In the genomic region with DNA sequence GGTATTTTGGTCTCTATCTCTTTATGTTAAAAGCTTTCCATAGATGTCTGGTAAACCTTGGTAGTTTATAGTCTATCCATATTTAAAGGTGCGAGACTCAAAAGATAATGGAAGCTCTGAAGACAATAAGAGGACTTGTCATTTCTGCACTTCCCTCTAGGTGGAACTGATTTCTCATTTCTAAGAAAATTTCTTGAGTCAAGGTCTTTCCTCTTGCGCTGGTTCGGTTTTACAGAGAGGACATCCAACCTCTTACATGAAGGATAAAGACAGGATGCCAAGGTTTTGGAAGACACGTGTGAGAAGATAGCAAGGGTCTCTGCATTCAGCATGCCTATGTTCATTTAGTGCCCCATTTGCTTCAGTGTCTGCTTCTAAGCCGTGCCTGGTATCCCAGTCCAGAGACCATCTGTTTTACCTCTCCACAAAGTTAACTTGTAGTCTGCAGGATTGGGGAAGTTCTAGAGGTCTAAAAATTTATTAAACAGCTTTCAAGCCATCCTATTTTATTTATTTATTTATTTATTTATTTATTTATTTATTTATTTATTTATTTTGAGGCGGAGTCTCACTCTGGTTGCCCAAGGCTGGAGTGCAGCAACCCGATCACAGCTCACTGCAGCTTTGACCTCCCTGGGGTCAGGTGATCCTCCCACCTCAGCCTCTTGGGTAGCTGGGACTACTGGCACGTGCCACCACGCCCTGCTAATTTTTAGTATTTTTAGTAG, we compare ENCODE assay signal across 1 cellular context.
TF ChIP-seq lines count a peak whose summit lies in the region.

No MANE protein-coding gene starts in this region.

TF ChIP-seq in GM12878, 131 proteins besides CTCF, POLR2A, EP300 and RAD21 (continued from another document):
- TF ChIP-seq, protein P1, sequence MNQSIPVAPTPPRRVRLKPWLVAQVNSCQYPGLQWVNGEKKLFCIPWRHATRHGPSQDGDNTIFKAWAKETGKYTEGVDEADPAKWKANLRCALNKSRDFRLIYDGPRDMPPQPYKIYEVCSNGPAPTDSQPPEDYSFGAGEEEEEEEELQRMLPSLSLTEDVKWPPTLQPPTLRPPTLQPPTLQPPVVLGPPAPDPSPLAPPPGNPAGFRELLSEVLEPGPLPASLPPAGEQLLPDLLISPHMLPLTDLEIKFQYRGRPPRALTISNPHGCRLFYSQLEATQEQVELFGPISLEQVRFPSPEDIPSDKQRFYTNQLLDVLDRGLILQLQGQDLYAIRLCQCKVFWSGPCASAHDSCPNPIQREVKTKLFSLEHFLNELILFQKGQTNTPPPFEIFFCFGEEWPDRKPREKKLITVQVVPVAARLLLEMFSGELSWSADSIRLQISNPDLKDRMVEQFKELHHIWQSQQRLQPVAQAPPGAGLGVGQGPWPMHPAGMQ (IDR thresholded peaks at IDR 0.05; ENCODE audit: borderline replicate concordance) = no peak
- no peak for TF ChIP-seq BMI1 (IDR thresholded peaks at IDR 0.05; ENCODE audit: borderline replicate concordance)
